1 cellular context compared by ENCODE assay signal in genomic region chr1:36155560-36156328, GRCh38.
TF ChIP-seq lines count a peak whose summit lies in the region.

MAP7D1 (plus strand) TSS chr1:36156160; CDS start chr1:36156418, 258 bp downstream.

TF ChIP-seq in K562, 482 proteins besides CTCF, POLR2A, EP300 and RAD21 (continued from another document and continues in another):
- TF ChIP-seq MGA (IDR thresholded peaks at IDR 0.05) = no peak
- 0 out of 2 replicates have a peak, but pooled peaks have one; percentile 34 for TF ChIP-seq HDAC8 (tag; IDR thresholded peaks at IDR 0.05)
- TF ChIP-seq MXI1 (IDR thresholded peaks at IDR 0.05; ENCODE audit: low read depth, low read length) = no peak
- peak in 1 of 2 experiments; percentile 49; a peak in 1 of 4 replicates for TF ChIP-seq MNT (conservative IDR thresholded peaks at IDR 0.05)
- no peak for TF ChIP-seq ELF2 (CRISPR knock-in tag; IDR thresholded peaks at IDR 0.05)
- TF ChIP-seq GATAD2B (IDR thresholded peaks at IDR 0.05; ENCODE audit: borderline replicate concordance) = peak; percentile 97
- TF ChIP-seq HDAC2 (IDR thresholded peaks at IDR 0.05) = peak; percentile 79; the same call in 1 of the 2 replicates
- no peak for TF ChIP-seq RBM15 (IDR thresholded peaks at IDR 0.05; ENCODE audit: insufficient read depth, low read length)
- TF ChIP-seq CHAMP1 (IDR thresholded peaks at IDR 0.05) = no peak
- TF ChIP-seq ZBTB43 (CRISPR knock-in tag; IDR thresholded peaks at IDR 0.05) = no peak
- TF ChIP-seq SNIP1 (IDR thresholded peaks at IDR 0.05; ENCODE audit: low read depth) = no peak
- TF ChIP-seq FOXM1 (IDR thresholded peaks at IDR 0.05; ENCODE audit: low read depth) = no peak
- no peak; the same call in 1 of the 2 replicates for TF ChIP-seq FOXM1 (CRISPR knock-in tag; IDR thresholded peaks at IDR 0.05; ENCODE audit: low read depth)
- TF ChIP-seq HDAC1 (IDR thresholded peaks at IDR 0.05) = 0 out of 4 replicates have a peak, but pooled peaks of 1 of the 2 experiments have one; percentile 23
- no peak for TF ChIP-seq SIN3B (IDR thresholded peaks at IDR 0.05; ENCODE audit: low read depth)
- no peak; the same call in 1 of the 2 replicates for TF ChIP-seq ZBED1 (IDR thresholded peaks at IDR 0.05)
- TF ChIP-seq L3MBTL2 (IDR thresholded peaks at IDR 0.05) = no peak
- TF ChIP-seq CGGBP1 (CRISPR knock-in tag; IDR thresholded peaks at IDR 0.05) = peak; percentile 77; the same call in 1 of the 2 replicates
- TF ChIP-seq RUNX1 (IDR thresholded peaks at IDR 0.05; ENCODE audit: low read depth) = no peak
- TF ChIP-seq HDAC3 (IDR thresholded peaks at IDR 0.05; ENCODE audit: borderline replicate concordance, partially characterized antibody) = no peak
- peak; percentile 21; the same call in 1 of the 2 replicates for TF ChIP-seq ZNF24 (IDR thresholded peaks at IDR 0.05)
- TF ChIP-seq PRDM10 (IDR thresholded peaks at IDR 0.05; ENCODE audit: partially characterized antibody) = peak; percentile 99
- peak; percentile 89; the same call in 1 of the 2 replicates for TF ChIP-seq PHB (CRISPR knock-in tag; IDR thresholded peaks at IDR 0.05)
- no peak for TF ChIP-seq LCOR (CRISPR knock-in tag; IDR thresholded peaks at IDR 0.05)
- TF ChIP-seq POU5F1 (IDR thresholded peaks at IDR 0.05; ENCODE audit: borderline replicate concordance, low read depth, low read length, partially characterized antibody) = no peak
- no peak for TF ChIP-seq TSC22D4 (tag; IDR thresholded peaks at IDR 0.05)
- peak; percentile 49 for TF ChIP-seq SMAD1 (IDR thresholded peaks at IDR 0.05; ENCODE audit: low read depth, low read length, partially characterized antibody)
- TF ChIP-seq SAP30 (IDR thresholded peaks at IDR 0.05; ENCODE audit: borderline replicate concordance, insufficient read depth, low read depth, low read length, poor library complexity, severe bottlenecking) = no peak
- TF ChIP-seq RNF219 (CRISPR knock-in tag; IDR thresholded peaks at IDR 0.05) = no peak
- TF ChIP-seq BHLHE40 (IDR thresholded peaks at IDR 0.05; ENCODE audit: low read length) = peak; percentile 79
- no peak for TF ChIP-seq SRSF3 (IDR thresholded peaks at IDR 0.05; ENCODE audit: insufficient read depth, low read length)
